ENCODE assay signal across 14 cellular contexts in genomic region chr4:47493238-47494123, GRCh38. TPM values are rescaled to one million over a fixed set of nuclear protein-coding genes. Genes with fewer than 3 reads are reported as not detected.
A peak's percentile ranks its signal among the peaks of the same experiment; 100 is the strongest.
DNase-seq lines count a peak whose midpoint lies in the region; ATAC-seq, FAIRE-seq and TF ChIP-seq lines count a peak whose summit lies in the region.
"Had no signal": no experiment of that assay in that cellular context is flagged by ENCODE, and none has a peak within 500 bp of the region (broad histone marks: within the 10 kb centered on the region; RNA-seq: fewer than 3 reads in every experiment).

No MANE protein-coding gene starts in this region.

- peak overlapping the region; percentile 37 to 41 for H3K27ac ChIP-seq in ascending aorta
- H3K27ac ChIP-seq in heart left ventricle, result no peak overlapping the region
- no peak overlapping the region for H3K27ac ChIP-seq in mesendoderm (ENCODE audit: low read depth, low read length)
- H3K27ac ChIP-seq in GM23338 (ENCODE audit: low read depth), result no peak overlapping the region
- H3K27ac ChIP-seq: VCaP had no signal

- H4K20me1 ChIP-seq in GM23338 (replicated peaks; ENCODE audit: insufficient read depth), result no peaks in the 10 kb centered on the region

- H3K27ac Mint-ChIP-seq in GM23338, result no peak overlapping the region

- ATAC-seq in GM19463 (IDR thresholded peaks at IDR 0.05; ENCODE audit: unreplicated experiment), result peak; percentile 77
- peak; percentile 56 for ATAC-seq in HG02973 (IDR thresholded peaks at IDR 0.05; ENCODE audit: unreplicated experiment)
- no peak for ATAC-seq in heart left ventricle
- no peak for ATAC-seq in GM23338

- H3K4me3 ChIP-seq in ascending aorta, result peak overlapping the region in 1 of 2 donors; percentile 17
- H3K4me3 ChIP-seq in heart left ventricle, result no peak overlapping the region
- no peak overlapping the region for H3K4me3 ChIP-seq in mesendoderm (ENCODE audit: low read length)
- no peak overlapping the region for H3K4me3 ChIP-seq in GM23338

- H3K79me2 ChIP-seq in mesendoderm (ENCODE audit: control insufficient read depth, insufficient read depth, low read length) (no peaks in the 10 kb centered on the region), GM23338 (replicated peaks; ENCODE audit: insufficient read depth) (no peaks in the 10 kb centered on the region)

- WGBS in heart left ventricle, 4 donors, result 83 to 89% (median 86%) methylated on average over 3 of the region's 3 CpGs
- no CpG with 5 or more reads among the region's 3 CpGs for WGBS in mesendoderm (ENCODE audit: extremely low coverage, insufficient coverage, low lambda C conversion rate)

- peaks cover 7% of the 10 kb centered on the region; the same call in 1 of the 3 replicates for H3K4me1 Mint-ChIP-seq in GM23338

- no peak overlapping the region for H3K56ac ChIP-seq in mesendoderm (ENCODE audit: low read length)

- no peak overlapping the region for H2BK120ac ChIP-seq in mesendoderm (ENCODE audit: low read depth, low read length)

- H3K4ac ChIP-seq in mesendoderm (ENCODE audit: low read depth, low read length), result no peak overlapping the region

- H3K79me1 ChIP-seq in mesendoderm (ENCODE audit: low read length), result no peaks in the 10 kb centered on the region

- H2AFZ ChIP-seq in GM23338, result no peak overlapping the region

- no peak overlapping the region for H2AK5ac ChIP-seq in mesendoderm (ENCODE audit: low read length)

- TF ChIP-seq POLR2A in GM12891 (IDR thresholded peaks at IDR 0.05; ENCODE audit: low read depth, low read length), result peak; percentile 90
- TF ChIP-seq POLR2A in heart left ventricle (IDR thresholded peaks at IDR 0.05), result no peak

- H2BK15ac ChIP-seq in mesendoderm (replicated peaks; ENCODE audit: low read depth), result no peak overlapping the region

- TF ChIP-seq CTCF in ascending aorta (IDR thresholded peaks at IDR 0.05) (no peak), heart left ventricle (IDR thresholded peaks at IDR 0.05) (no peak), GM23338 (conservative IDR thresholded peaks at IDR 0.05; ENCODE audit: low read depth in 2 of 2) (no peak)

- DNase-seq in GM12891 (ENCODE audit: insufficient read length, low spot score), result no peak
- no peak for DNase-seq in ascending aorta (ENCODE audit: low spot score in 2 of 2)
- no peak for DNase-seq in DMS114 treated with DMSO at 0.1 percent for 48 hours (lab: John Stamatoyannopoulos, UW; ENCODE audit: unreplicated experiment)
- no peak for DNase-seq in heart left ventricle
- DNase-seq in mesendoderm, result no peak
- no peak for DNase-seq in GM23338 (ENCODE audit: low spot score)
- DNase-seq: activated T-cell treated with anti-CD3 and anti-CD28 coated beads, Interleukin-2, amount 50 U/mL, for 48 hours; DMS79; MV-4-11; NCI-H510A; SHP77 treated with DMSO at 0.1 percent for 48 hours had no signal

- no peak overlapping the region for H2BK5ac ChIP-seq in mesendoderm (ENCODE audit: low read length)

- peaks cover 0 to 5% of the 10 kb centered on the region in 2 donors for H3K36me3 ChIP-seq in ascending aorta
- H3K36me3 ChIP-seq in heart left ventricle, result no peaks in the 10 kb centered on the region
- H3K36me3 ChIP-seq in mesendoderm (ENCODE audit: control insufficient read depth, insufficient read depth, low read length), result no peaks in the 10 kb centered on the region
- no peaks in the 10 kb centered on the region for H3K36me3 ChIP-seq in GM23338 (ENCODE audit: insufficient read depth)

- no peak overlapping the region for H3K23ac ChIP-seq in mesendoderm (ENCODE audit: low read length)

- H3K4me1 ChIP-seq in ascending aorta (peaks cover 0 to 31% of the 10 kb centered on the region in 2 donors), heart left ventricle (peaks cover 0 to 36% (median 16%) of the 10 kb centered on the region in 12 donors), mesendoderm (ENCODE audit: control insufficient read depth, low read depth, low read length) (no peaks in the 10 kb centered on the region), GM23338 (ENCODE audit: insufficient read depth) (no peaks in the 10 kb centered on the region)

- H3K18ac ChIP-seq in mesendoderm (ENCODE audit: low read length), result no peak overlapping the region

- peak; percentile 78 for FAIRE-seq in GM12891 (lab: Jason Lieb, UNC)

- no peak overlapping the region for H3K9ac ChIP-seq in mesendoderm (ENCODE audit: low read length)

- no peaks in the 10 kb centered on the region for H3K27me3 ChIP-seq in ascending aorta
- H3K27me3 ChIP-seq in heart left ventricle, result no peaks in the 10 kb centered on the region
- H3K27me3 ChIP-seq in mesendoderm (ENCODE audit: insufficient read depth, low read length, poor library complexity), result no peaks in the 10 kb centered on the region
- H3K27me3 ChIP-seq in GM23338 (ENCODE audit: insufficient read depth), result no peaks in the 10 kb centered on the region

- H3K9me3 Mint-ChIP-seq in GM23338, result no peaks in the 10 kb centered on the region

- no peak overlapping the region for H3K4me2 ChIP-seq in mesendoderm (ENCODE audit: low read length)
- H3K4me2 ChIP-seq in GM23338, result no peak overlapping the region

- H3K9me3 ChIP-seq in ascending aorta (no peaks in the 10 kb centered on the region), heart left ventricle (peaks cover 0 to 5% (median 0%) of the 10 kb centered on the region in 12 donors)

- intact Hi-C loops in ascending aorta (cut with DNase I) (loop anchor here (5.0 kb wide), 1 partner anchor 69 kb away; no protein-coding TSS in a partner anchor), heart left ventricle (cut with DNase I) (loop anchor here in 3 of 10 donors (2.0 to 5.0 kb wide), 3 partner anchors 69 to 74 kb away; no protein-coding TSS in a partner anchor)

- no peak overlapping the region for H3K4me3 Mint-ChIP-seq in GM23338

- no peak overlapping the region for H4K5ac ChIP-seq in mesendoderm (ENCODE audit: low read length)

- no peaks in the 10 kb centered on the region for H3K36me3 Mint-ChIP-seq in GM23338 (ENCODE audit: low read depth)

- H4K8ac ChIP-seq in mesendoderm (ENCODE audit: low read depth, low read length), result no peak overlapping the region

- H3F3A ChIP-seq in GM23338 (replicated peaks; ENCODE audit: low read depth), result no peaks in the 10 kb centered on the region

- H3K27me3 Mint-ChIP-seq in GM23338 (ENCODE audit: insufficient read depth, low read depth, poor library complexity), result no peaks in the 10 kb centered on the region

- no peaks in the 10 kb centered on the region for H3K9me2 ChIP-seq in GM23338 (ENCODE audit: insufficient read depth)

TF ChIP-seq in GM12891, 5 proteins besides CTCF, POLR2A, EP300 and RAD21:
- TF ChIP-seq POLR2AphosphoS5 (IDR thresholded peaks at IDR 0.05; ENCODE audit: low read depth, low read length), result peak; percentile 83
- no peak for TF ChIP-seq TAF1 (IDR thresholded peaks at IDR 0.05; ENCODE audit: low read depth, low read length)
- no peak for TF ChIP-seq PAX5 (IDR thresholded peaks at IDR 0.05; ENCODE audit: insufficient read depth, low read length, severe bottlenecking)
- TF ChIP-seq SPI1 (IDR thresholded peaks at IDR 0.05; ENCODE audit: low read depth, low read length), result no peak
- TF ChIP-seq POU2F2 (IDR thresholded peaks at IDR 0.05; ENCODE audit: low read depth, low read length), result peak; percentile 45; the same call in 1 of the 2 replicates

TF ChIP-seq in GM23338, 12 proteins besides CTCF, POLR2A, EP300 and RAD21:
- no peak for TF ChIP-seq ZNF331 (CRISPR knock-in tag; IDR thresholded peaks at IDR 0.05; ENCODE audit: low read depth)
- no peak for TF ChIP-seq NANOG (IDR thresholded peaks at IDR 0.05; ENCODE audit: borderline replicate concordance)
- no peak for TF ChIP-seq STAT1 (IDR thresholded peaks at IDR 0.05; ENCODE audit: unreplicated experiment)
- TF ChIP-seq ZNF114 (CRISPR knock-in tag; IDR thresholded peaks at IDR 0.05), result no peak
- TF ChIP-seq ETS1 (IDR thresholded peaks at IDR 0.05), result no peak
- TF ChIP-seq EZH2phosphoT487 (IDR thresholded peaks at IDR 0.05; ENCODE audit: unreplicated experiment), result no peak
- no peak for TF ChIP-seq EZH2 (IDR thresholded peaks at IDR 0.05; ENCODE audit: low read depth, unreplicated experiment)
- no peak for TF ChIP-seq CREB1 (CRISPR knock-in tag; IDR thresholded peaks at IDR 0.05; ENCODE audit: low read depth)
- TF ChIP-seq JUNB (IDR thresholded peaks at IDR 0.05; ENCODE audit: unreplicated experiment), result no peak

RNA-seq across cellular contexts. Expression of gene ATP10D, which starts 8.4 kb away (rescaled TPM):
- 3.4 TPM for polyA plus RNA-seq in GM12891 (2012; ENCODE audit: low read depth, missing spikeins)
- total RNA-seq in ascending aorta (22.1 TPM), heart left ventricle (10 to 100 TPM in 2 of 9 donors, 1 to 10 TPM in 7; 5.4 to 22.1 (median 8.1) TPM)
- polyA plus RNA-seq in heart left ventricle (1 to 10 TPM; 2.2 to 4.2 TPM), GM23338 (2016; fragmentation: Nextera tagmentation; extraction: Ambion mirVana) (3.4 and 4.5 TPM in 2 replicates)
- polyA plus RNA-seq in mesendoderm (2013, experiment 1 of 2), result 1.5 TPM
- polyA plus RNA-seq in mesendoderm (2013, experiment 2 of 2), result 1.2 TPM
- 4.7 and 4.9 TPM in 2 replicates for total RNA-seq in GM23338 (2014; rRNA removed; shearing (Covaris generic))

RNA-seq across cellular contexts. Expression of gene COMMD8, which starts 30.0 kb away (rescaled TPM):
- 18.2 TPM for polyA plus RNA-seq in GM12891 (2012; ENCODE audit: low read depth, missing spikeins)
- 1.7 TPM for total RNA-seq in ascending aorta
- 10 to 100 TPM in 8 of 9 donors, 1 to 10 TPM in 1; 4.6 to 22.3 (median 18.4) TPM for total RNA-seq in heart left ventricle
- 10 to 100 TPM; 13.7 to 27.9 TPM for polyA plus RNA-seq in heart left ventricle
- 4.5 TPM for polyA plus RNA-seq in mesendoderm (2013, experiment 1 of 2)
- 5.3 TPM for polyA plus RNA-seq in mesendoderm (2013, experiment 2 of 2)
- total RNA-seq in GM23338 (2014; rRNA removed; shearing (Covaris generic)), result 8.4 and 11.7 TPM in 2 replicates
- 17.4 and 20.6 TPM in 2 replicates for polyA plus RNA-seq in GM23338 (2016; fragmentation: Nextera tagmentation; extraction: Ambion mirVana)

Comparison
In these comparisons a context has a peak if more than half of its experiments do, and no peak if none do; other contexts are left out.
1. ATAC-seq: peak in GM19463 (single experiment) and HG02973 (single experiment); none in heart left ventricle (0 of 4) and GM23338 (single experiment).
2. H3K27ac ChIP-seq: peak in ascending aorta (2 of 2); none in heart left ventricle (0 of 12), mesendoderm (single experiment) and GM23338 (single experiment).